In the genomic region with DNA sequence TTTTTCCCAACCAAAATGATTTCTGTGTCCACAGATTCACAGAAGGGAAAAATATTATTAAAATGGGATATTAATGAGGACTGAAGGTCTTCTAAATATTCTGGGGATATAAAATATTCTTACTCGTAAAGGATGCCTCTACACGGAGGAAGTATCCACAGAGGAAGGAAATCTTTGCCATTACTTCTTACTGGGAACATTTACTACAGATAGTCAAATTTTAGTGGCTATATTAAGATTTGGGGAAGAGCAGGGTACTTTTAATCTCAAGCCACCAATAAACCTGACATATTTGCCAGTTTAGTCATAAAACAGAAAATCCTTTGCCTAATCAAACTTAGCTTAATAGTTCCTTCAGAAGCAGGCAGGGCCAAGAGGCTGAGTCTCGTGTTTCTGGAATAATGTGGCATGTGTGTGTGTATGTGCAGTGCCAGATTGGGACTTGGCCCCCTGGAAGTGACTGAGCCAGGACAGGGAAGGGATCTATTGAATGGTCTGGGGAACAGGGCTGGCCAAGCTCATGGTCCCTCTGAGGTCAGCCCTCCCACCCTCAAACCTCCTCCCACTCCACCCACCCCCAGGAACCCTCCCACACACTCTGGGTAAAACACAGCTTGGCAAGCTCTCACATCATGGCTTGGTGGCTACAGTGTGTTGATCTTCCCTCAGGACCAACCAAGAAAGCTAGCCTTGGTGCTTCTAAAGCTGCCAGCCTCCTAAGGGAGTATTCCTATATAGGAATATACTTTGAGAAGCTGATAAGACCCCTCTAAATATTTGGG, we compare ENCODE assay signal across 16 cellular contexts. TPM values are rescaled to one million over a fixed set of nuclear protein-coding genes. Genes with fewer than 3 reads are reported as not detected.
DNase-seq lines count a peak whose midpoint lies in the region; ATAC-seq and TF ChIP-seq lines count a peak whose summit lies in the region.
"Had no signal": no experiment of that assay in that cellular context is flagged by ENCODE, and none has a peak within 500 bp of the region (broad histone marks: within the 10 kb centered on the region; RNA-seq: fewer than 3 reads in every experiment).

No MANE protein-coding gene starts in this region.

- no peak overlapping the region for H3K4me3 ChIP-seq in neural progenitor cell
- H3K4me3 ChIP-seq: cardiac muscle cell, left ventricle myocardium inferior had no signal

- H3K27me3 Mint-ChIP-seq in CD4-positive, alpha-beta T cell = no peaks in the 10 kb centered on the region
- no peaks in the 10 kb centered on the region for H3K27me3 Mint-ChIP-seq in activated CD8-positive, alpha-beta T cell treated with anti-CD3 and anti-CD28 coated beads, Interleukin-2, amount 10 ng/mL, durations not matched to agents 7 days and 5 days (ENCODE audit: low read depth)
- H3K27me3 Mint-ChIP-seq in neural progenitor cell (ENCODE audit: insufficient read depth, low read depth) = peaks cover 5% of the 10 kb centered on the region
- H3K27me3 Mint-ChIP-seq in glutamatergic neuron (ENCODE audit: unreplicated experiment) = no peaks in the 10 kb centered on the region

- intact Hi-C loops in CD4-positive, alpha-beta T cell (cut with DNase I, micrococcal nuclease) = loop anchor here (5.0 to 10.0 kb wide), 6 partner anchors 181 to 1011 kb away; a partner anchor contains a TSS
- intact Hi-C loops in sciatic nerve (cut with DNase I) = no loop called here

- no peak for DNase-seq in CD4-positive, alpha-beta T cell
- no peak for DNase-seq in activated CD8-positive, alpha-beta T cell treated with anti-CD3 and anti-CD28 coated beads, Interleukin-2, amount 10 ng/mL, durations not matched to agents 7 days and 5 days
- no peak for DNase-seq in neural progenitor cell (ENCODE audit: low spot score)
- DNase-seq in substantia nigra (lab: John Stamatoyannopoulos, UW) = no peak
- no peak for DNase-seq in glutamatergic neuron
- no peak for DNase-seq in COR-L47 (lab: John Stamatoyannopoulos, UW)
- DNase-seq in sciatic nerve (ENCODE audit: low spot score) = no peak
- DNase-seq: DMS79 treated with DMSO at 0.1 percent for 48 hours; effector CD4-positive, alpha-beta T cell; left ventricle myocardium inferior; NCI-H2029 treated with DMSO at 0.1 percent for 48 hours; WERI-Rb-1 had no signal

- no peaks in the 10 kb centered on the region for H3F3A ChIP-seq in neural progenitor cell (ENCODE audit: low read depth)

- peaks cover 62% of the 10 kb centered on the region for H3K4me1 Mint-ChIP-seq in CD4-positive, alpha-beta T cell (ENCODE audit: low read depth)
- H3K4me1 Mint-ChIP-seq in activated CD8-positive, alpha-beta T cell treated with anti-CD3 and anti-CD28 coated beads, Interleukin-2, amount 10 ng/mL, durations not matched to agents 7 days and 5 days (ENCODE audit: low read depth) = peaks cover 42% of the 10 kb centered on the region
- H3K4me1 Mint-ChIP-seq in neural progenitor cell = peaks cover 3% of the 10 kb centered on the region
- no peaks in the 10 kb centered on the region for H3K4me1 Mint-ChIP-seq in glutamatergic neuron (ENCODE audit: low read depth, unreplicated experiment)

- CTCF ChIA-PET in CD4-positive, alpha-beta T cell (lab: Charles Lee) = no interaction called here
- CTCF ChIA-PET in activated CD8-positive, alpha-beta T cell treated with anti-CD3 and anti-CD28 coated beads, Interleukin-2, amount 10 ng/mL, durations not matched to agents 7 days and 5 days (lab: Charles Lee) = interaction anchor here (1.6 to 2.5 kb wide), 2 partner anchors 14 to 203 kb away, joined by 4 to 7 read pairs; a partner anchor contains a TSS

- H3K27ac ChIP-seq in CD4-positive, alpha-beta T cell (ENCODE audit: low read depth, low read length) = peak overlapping the region; percentile 77
- peak overlapping the region; percentile 87 for H3K27ac ChIP-seq in KOPT-K1 (ENCODE audit: low read depth, low read length, poor library complexity, severe bottlenecking)
- no peak overlapping the region for H3K27ac ChIP-seq in neural progenitor cell
- H3K27ac ChIP-seq in substantia nigra (ENCODE audit: low read depth, low read length, poor library complexity, severe bottlenecking) = no peak overlapping the region
- H3K27ac ChIP-seq: cardiac muscle cell, left ventricle myocardium inferior, WERI-Rb-1 had no signal

- peaks cover 13% of the 10 kb centered on the region for H3K36me3 ChIP-seq in KOPT-K1 (ENCODE audit: insufficient read depth, low read length)
- no peaks in the 10 kb centered on the region for H3K36me3 ChIP-seq in neural progenitor cell
- H3K36me3 ChIP-seq: cardiac muscle cell, left ventricle myocardium inferior, WERI-Rb-1 had no signal

- POLR2A ChIA-PET in CD4-positive, alpha-beta T cell (lab: Charles Lee) = interaction anchor here (1.0 to 3.6 kb wide), 5 partner anchors 203 to 880 kb away, joined by 3 to 51 read pairs (median 4); a partner anchor contains a TSS
- POLR2A ChIA-PET in activated CD8-positive, alpha-beta T cell treated with anti-CD3 and anti-CD28 coated beads, Interleukin-2, amount 10 ng/mL, durations not matched to agents 7 days and 5 days (lab: Charles Lee) = interaction anchor here (1.5 kb wide), 1 partner anchor 306 kb away, joined by 7 read pairs; no protein-coding TSS in a partner anchor

- H3K27ac Mint-ChIP-seq in CD4-positive, alpha-beta T cell = peak overlapping the region; percentile 93
- H3K27ac Mint-ChIP-seq in activated CD8-positive, alpha-beta T cell treated with anti-CD3 and anti-CD28 coated beads, Interleukin-2, amount 10 ng/mL, durations not matched to agents 7 days and 5 days = peak overlapping the region; percentile 94
- H3K27ac Mint-ChIP-seq in neural progenitor cell = peak overlapping the region; percentile 95
- H3K27ac Mint-ChIP-seq in glutamatergic neuron (ENCODE audit: unreplicated experiment) = no peak overlapping the region

- no peak overlapping the region for H3K4me2 ChIP-seq in neural progenitor cell

- no peak overlapping the region for H3K9ac ChIP-seq in neural progenitor cell

- no peak for TF ChIP-seq CTCF in CD4-positive, alpha-beta T cell (IDR thresholded peaks at IDR 0.05)
- no peak for TF ChIP-seq CTCF in neural progenitor cell (IDR thresholded peaks at IDR 0.05)
- TF ChIP-seq CTCF in glutamatergic neuron (IDR thresholded peaks at IDR 0.05; ENCODE audit: partially characterized antibody, unreplicated experiment) = no peak

- H3K4me3 Mint-ChIP-seq in CD4-positive, alpha-beta T cell = peak overlapping the region; percentile 92
- no peak overlapping the region for H3K4me3 Mint-ChIP-seq in activated CD8-positive, alpha-beta T cell treated with anti-CD3 and anti-CD28 coated beads, Interleukin-2, amount 10 ng/mL, durations not matched to agents 7 days and 5 days
- no peak overlapping the region for H3K4me3 Mint-ChIP-seq in neural progenitor cell
- no peak overlapping the region for H3K4me3 Mint-ChIP-seq in glutamatergic neuron (ENCODE audit: unreplicated experiment)

- no peaks in the 10 kb centered on the region for H3K79me2 ChIP-seq in neural progenitor cell (ENCODE audit: low read depth)

- no peaks in the 10 kb centered on the region for H3K4me1 ChIP-seq in neural progenitor cell

- H2AFZ ChIP-seq in neural progenitor cell (replicated peaks) = no peak overlapping the region

- no peaks in the 10 kb centered on the region for H3K9me3 ChIP-seq in CD4-positive, alpha-beta T cell (ENCODE audit: control insufficient read depth, low read length)
- H3K9me3 ChIP-seq in KOPT-K1 (ENCODE audit: insufficient read depth, low read length, poor library complexity, severe bottlenecking) (no peaks in the 10 kb centered on the region), neural progenitor cell (ENCODE audit: low read depth) (no peaks in the 10 kb centered on the region)

- no peak for ATAC-seq in CD4-positive, alpha-beta T cell (ENCODE audit: poor library complexity)
- no peak for ATAC-seq in activated CD8-positive, alpha-beta T cell treated with anti-CD3 and anti-CD28 coated beads, Interleukin-2, amount 10 ng/mL, durations not matched to agents 7 days and 5 days
- no peak for ATAC-seq in sciatic nerve

- no peaks in the 10 kb centered on the region for H3K27me3 ChIP-seq in CD4-positive, alpha-beta T cell (ENCODE audit: control insufficient read depth, insufficient read depth, low read length)
- no peaks in the 10 kb centered on the region for H3K27me3 ChIP-seq in neural progenitor cell
- H3K27me3 ChIP-seq: cardiac muscle cell had no signal

- no peaks in the 10 kb centered on the region for H3K9me3 Mint-ChIP-seq in CD4-positive, alpha-beta T cell
- H3K9me3 Mint-ChIP-seq in activated CD8-positive, alpha-beta T cell treated with anti-CD3 and anti-CD28 coated beads, Interleukin-2, amount 10 ng/mL, durations not matched to agents 7 days and 5 days (ENCODE audit: insufficient read depth) = no peaks in the 10 kb centered on the region
- H3K9me3 Mint-ChIP-seq in neural progenitor cell (no peaks in the 10 kb centered on the region), glutamatergic neuron (ENCODE audit: unreplicated experiment) (peaks cover under 1% of the 10 kb centered on the region)

- no peaks in the 10 kb centered on the region for H4K20me1 ChIP-seq in neural progenitor cell (ENCODE audit: low read depth)

- peaks cover 35% of the 10 kb centered on the region for H3K36me3 Mint-ChIP-seq in CD4-positive, alpha-beta T cell (ENCODE audit: low read depth)
- peaks cover 25% of the 10 kb centered on the region for H3K36me3 Mint-ChIP-seq in activated CD8-positive, alpha-beta T cell treated with anti-CD3 and anti-CD28 coated beads, Interleukin-2, amount 10 ng/mL, durations not matched to agents 7 days and 5 days (ENCODE audit: low read depth)
- H3K36me3 Mint-ChIP-seq in neural progenitor cell = no peaks in the 10 kb centered on the region
- no peaks in the 10 kb centered on the region for H3K36me3 Mint-ChIP-seq in glutamatergic neuron (ENCODE audit: unreplicated experiment)

RNA-seq across cellular contexts. Expression of a gene that starts 1.7 kb away (rescaled TPM):
- total RNA-seq in CD4-positive, alpha-beta T cell = 10 to 100 TPM; 20.8 to 21.2 TPM
- 10 to 100 TPM; 53.1 to 55.6 TPM for total RNA-seq in activated CD8-positive, alpha-beta T cell treated with anti-CD3 and anti-CD28 coated beads, Interleukin-2, amount 10 ng/mL, durations not matched to agents 7 days and 5 days
- total RNA-seq in neural progenitor cell (ENCODE audit: low replicate concordance) = not detected in 2 replicates
- not detected for total RNA-seq in glutamatergic neuron (ENCODE audit: unreplicated experiment)
- total RNA-seq in sciatic nerve = 6.6 TPM
- total RNA-seq: LHCN-M2, myocyte had no signal

Comparison
In these comparisons a context has a peak if more than half of its experiments do, and no peak if none do; other contexts are left out.
1. H3K27ac ChIP-seq: peak in CD4-positive, alpha-beta T cell (single experiment) and KOPT-K1 (single experiment); none in neural progenitor cell (single experiment) and substantia nigra (single experiment).